Comparison of ENCODE assay signal across 9 cellular contexts in the genomic region with DNA sequence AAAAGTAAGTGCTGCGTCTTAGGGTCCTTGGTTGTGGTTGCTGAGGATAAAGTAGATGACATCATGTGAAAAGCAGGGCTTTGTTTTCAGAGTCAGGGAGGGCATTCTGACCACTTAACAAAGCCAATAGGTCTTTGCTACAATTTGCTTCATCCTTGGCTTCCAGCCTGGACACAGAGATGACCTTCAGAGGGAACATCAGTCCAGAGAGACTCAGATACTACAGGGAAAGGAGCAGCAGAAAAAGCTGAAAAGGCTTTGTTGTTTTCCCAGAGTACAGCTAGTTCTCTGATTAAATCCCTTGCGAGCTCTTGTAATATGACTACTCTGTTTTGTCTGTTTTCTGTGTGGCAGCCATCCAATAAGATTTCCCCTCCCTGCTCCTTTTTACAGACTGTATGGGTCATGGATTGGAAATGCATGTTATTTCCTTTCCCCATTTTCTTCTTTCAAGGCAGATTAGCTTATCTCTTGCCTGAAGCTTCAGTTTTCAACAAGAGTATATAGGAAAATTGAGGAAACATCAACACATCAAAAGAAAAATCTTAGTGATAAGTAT. TPM values are rescaled to one million over a fixed set of nuclear protein-coding genes. Genes with fewer than 3 reads are reported as not detected.
DNase-seq lines count a peak whose midpoint lies in the region; ATAC-seq and TF ChIP-seq lines count a peak whose summit lies in the region.
"Had no signal": no experiment of that assay in that cellular context is flagged by ENCODE, and none has a peak within 500 bp of the region (broad histone marks: within the 10 kb centered on the region; RNA-seq: fewer than 3 reads in every experiment).

No MANE protein-coding gene starts in this region.

- 7 to 35% methylated on average over 2 of the region's 2 CpGs for WGBS in heart right ventricle, 2 donors

- ATAC-seq in heart right ventricle (peak; percentile 66 to 97 (median 94)), HG03135 (IDR thresholded peaks at IDR 0.05; ENCODE audit: unreplicated experiment) (no peak), GM18873 (IDR thresholded peaks at IDR 0.05; ENCODE audit: low FRiP score, unreplicated experiment) (no peak), GM18861 (IDR thresholded peaks at IDR 0.05; ENCODE audit: unreplicated experiment) (no peak)
- ATAC-seq: Panc1 had no signal

- H3K9me3 ChIP-seq in adipocyte (ENCODE audit: control insufficient read depth, low read length) (no peaks in the 10 kb centered on the region), heart right ventricle (no peaks in the 10 kb centered on the region)

- DNase-seq in GM04504 (ENCODE audit: low read depth), result peak; percentile 87
- peak; percentile 97 for DNase-seq in adipocyte (ENCODE audit: low read depth)
- peak in 1 of 2 donors; percentile 84 for DNase-seq in heart right ventricle
- DNase-seq in pulmonary artery endothelial cell (ENCODE audit: low read depth, low spot score), result peak; percentile 88
- no peak for DNase-seq in activated CD4-positive, alpha-beta T cell treated with anti-CD3 and anti-CD28 coated beads for 48 hours

- H3K4me1 ChIP-seq in adipocyte (ENCODE audit: control insufficient read depth, insufficient read depth, low read length) (peaks cover 23% of the 10 kb centered on the region), heart right ventricle (peaks cover 2 to 38% (median 24%) of the 10 kb centered on the region in 9 donors)

- H3K27ac ChIP-seq in heart right ventricle, result peak overlapping the region; percentile 39 to 85 (median 76)

- H3K9ac ChIP-seq in adipocyte (ENCODE audit: low read length), result peak overlapping the region; percentile 61

- H3K36me3 ChIP-seq in adipocyte (ENCODE audit: control insufficient read depth, insufficient read depth, low read length, severe bottlenecking) (peaks cover 66% of the 10 kb centered on the region), heart right ventricle (peaks cover 0 to 96% (median 41%) of the 10 kb centered on the region in 9 donors)

- H3K4me3 ChIP-seq in adipocyte (ENCODE audit: low read length) (peak overlapping the region; percentile 38), heart right ventricle (peak overlapping the region in 1 of 10 donors; percentile 5)

- TF ChIP-seq CTCF in heart right ventricle (IDR thresholded peaks at IDR 0.05), result no peak

- intact Hi-C loops in heart right ventricle (cut with DNase I), result loop anchor here in 1 of 10 donors (2.0 kb wide), 1 partner anchor 48 kb away; no protein-coding TSS in a partner anchor

- no peaks in the 10 kb centered on the region for H3K27me3 ChIP-seq in adipocyte (replicated peaks; ENCODE audit: control insufficient read depth, insufficient read depth, low read length)
- H3K27me3 ChIP-seq in heart right ventricle, result no peaks in the 10 kb centered on the region

RNA-seq across cellular contexts. Expression of gene ATG13, which starts 31.9 kb away (rescaled TPM):
- 10 to 100 TPM; 35.7 to 50.6 (median 42.5) TPM for total RNA-seq in heart right ventricle
- polyA plus RNA-seq in heart right ventricle, result 10 to 100 TPM; 25.8 to 28.6 TPM
- total RNA-seq in pulmonary artery endothelial cell, result 54.1 and 66.5 TPM in 2 replicates

RNA-seq across cellular contexts. Expression of gene HARBI1, which starts 32.2 kb away (rescaled TPM):
- total RNA-seq in heart right ventricle, result 1 to 10 TPM; 2.6 to 4.4 (median 3.2) TPM
- polyA plus RNA-seq in heart right ventricle, result 1 to 10 TPM; 1.7 to 2.5 TPM
- 5.2 and 5.8 TPM in 2 replicates for total RNA-seq in pulmonary artery endothelial cell

RNA-seq across cellular contexts. Expression of gene ARHGAP1, which starts 51.2 kb away (rescaled TPM):
- total RNA-seq in heart right ventricle (100 to 1,000 TPM in 7 of 10 donors, 10 to 100 TPM in 3; 59.0 to 268 (median 140) TPM), pulmonary artery endothelial cell (18.5 and 23.1 TPM in 2 replicates)
- polyA plus RNA-seq in heart right ventricle, result 10 to 100 TPM; 28.4 to 38.7 TPM

RNA-seq across cellular contexts. Expression of gene ZNF408, which starts 51.6 kb away (rescaled TPM):
- total RNA-seq in heart right ventricle (1 to 10 TPM; 5.0 to 8.9 (median 6.7) TPM), pulmonary artery endothelial cell (5.1 and 6.2 TPM in 2 replicates)
- 1 to 10 TPM; 6.2 to 6.7 TPM for polyA plus RNA-seq in heart right ventricle

RNA-seq across cellular contexts. Expression of gene AMBRA1, which starts 55.4 kb away (rescaled TPM):
- total RNA-seq in heart right ventricle (10 to 100 TPM; 11.7 to 23.3 (median 17.1) TPM), pulmonary artery endothelial cell (15.8 and 16.7 TPM in 2 replicates)
- polyA plus RNA-seq in heart right ventricle, result 1 to 10 TPM; 5.2 to 7.5 TPM

Comparison
In these comparisons a context has a peak if more than half of its experiments do, and no peak if none do; other contexts are left out.
1. ATAC-seq: peak in heart right ventricle (8 of 8); none in HG03135 (single experiment), GM18873 (single experiment) and GM18861 (single experiment).